Comparison of ENCODE assay signal across 8 cellular contexts in genomic region chr17:4492762-4493561, GRCh38. TPM values are rescaled to one million over a fixed set of nuclear protein-coding genes. Genes with fewer than 3 reads are reported as not detected.
DNase-seq lines count a peak whose midpoint lies in the region; ATAC-seq, FAIRE-seq and TF ChIP-seq lines count a peak whose summit lies in the region.

No MANE protein-coding gene starts in this region.

- no peaks in the 10 kb centered on the region for H3K36me3 ChIP-seq in prostate gland

- no peak overlapping the region for H3K27ac Mint-ChIP-seq in memory B cell

- WGBS in prostate gland = 49% methylated on average over 20 of the region's 20 CpGs

- H3K4me1 Mint-ChIP-seq in memory B cell = peaks cover 29% of the 10 kb centered on the region

- H3K4me1 ChIP-seq in prostate gland (replicated peaks) = no peaks in the 10 kb centered on the region

- H3K27me3 Mint-ChIP-seq in memory B cell = peaks cover 3% of the 10 kb centered on the region

- no peak for TF ChIP-seq POLR2A in prostate gland (IDR thresholded peaks at IDR 0.05)

- H3K4me3 Mint-ChIP-seq in memory B cell = peak overlapping the region; percentile 51

- H3K36me3 Mint-ChIP-seq in memory B cell = no peaks in the 10 kb centered on the region

- DNase-seq in DMS53 treated with DMSO at 0.1 percent for 48 hours (lab: John Stamatoyannopoulos, UW; ENCODE audit: unreplicated experiment) (peak; percentile 82), LHCN-M2 (ENCODE audit: low read depth) (peak; percentile 24), astrocyte of the hippocampus (ENCODE audit: low read depth, low spot score) (peak; percentile 55), memory B cell (ENCODE audit: low spot score in 2 of 2) (no peak), GM19240 (ENCODE audit: insufficient read length, low spot score) (no peak), D721Med (ENCODE audit: insufficient read length, low spot score) (no peak), prostate gland (ENCODE audit: low spot score) (no peak)

- no peaks in the 10 kb centered on the region for H3K9me3 ChIP-seq in prostate gland

- H3K9me3 Mint-ChIP-seq in memory B cell = no peaks in the 10 kb centered on the region

- FAIRE-seq in D721Med (lab: Jason Lieb, UNC) = no peak

- H3K27me3 ChIP-seq in prostate gland (replicated peaks; ENCODE audit: insufficient read depth) = no peaks in the 10 kb centered on the region

- intact Hi-C loops in prostate gland (cut with DNase I) = no loop called here

- H3K27ac ChIP-seq in prostate gland = no peak overlapping the region

- H3K4me3 ChIP-seq in prostate gland = no peak overlapping the region

- TF ChIP-seq CTCF in D721Med (IDR thresholded peaks at IDR 0.05; ENCODE audit: insufficient read depth, missing control alignments) (no peak), prostate gland (IDR thresholded peaks at IDR 0.05) (no peak)

- ATAC-seq in memory B cell (ENCODE audit: low read depth) (peak; percentile 37), GM19351 (IDR thresholded peaks at IDR 0.05; ENCODE audit: unreplicated experiment) (no peak)

RNA-seq across cellular contexts. Expression of gene SPNS2, which starts 5.7 kb away (rescaled TPM):
- 0.06 and 0.23 TPM in 2 replicates for total RNA-seq in LHCN-M2 (2014; rRNA removed)
- polyA plus RNA-seq in LHCN-M2 (2012) = 0.24 TPM
- total RNA-seq in prostate gland = 10 to 100 TPM in 1 of 2 donors, 1 to 10 TPM in 1; 6.6 to 14.0 TPM

RNA-seq across cellular contexts. Expression of gene SPNS3, which starts 59.2 kb away (rescaled TPM):
- not detected in 2 replicates for total RNA-seq in LHCN-M2 (2014; rRNA removed)
- polyA plus RNA-seq in LHCN-M2 (2012) = not detected
- under 1 TPM in 1 of 2 donors, not detected in 1; 0.50 TPM for total RNA-seq in prostate gland

Comparison
In these comparisons a context has a peak if more than half of its experiments do, and no peak if none do; other contexts are left out.
1. DNase-seq: peak in DMS53 treated with DMSO at 0.1 percent for 48 hours (single experiment), LHCN-M2 (single experiment) and astrocyte of the hippocampus (single experiment); none in memory B cell (0 of 2), GM19240 (single experiment), D721Med (single experiment) and prostate gland (single experiment).